In the genomic region with DNA sequence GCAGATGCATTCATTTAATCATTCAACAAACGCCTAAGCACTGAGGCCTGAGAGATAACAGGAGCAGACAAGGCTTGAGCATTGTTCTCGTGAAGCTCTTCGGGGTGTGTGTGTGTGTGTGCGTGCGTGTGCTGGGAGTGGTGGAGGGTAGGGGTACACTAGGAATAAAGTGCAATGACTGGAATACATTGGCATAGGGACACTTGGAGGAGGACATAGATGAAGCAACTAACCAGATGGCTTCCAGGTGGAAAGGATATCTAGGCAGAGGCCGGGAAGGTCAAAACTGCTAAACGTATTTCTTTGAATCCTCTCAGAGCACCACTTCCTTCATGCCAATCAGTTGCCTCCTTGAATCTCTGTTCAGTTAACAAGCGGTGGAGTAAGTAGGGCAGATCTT, we compare ENCODE assay signal across 15 cellular contexts. TPM values are rescaled to one million over a fixed set of nuclear protein-coding genes. Genes with fewer than 3 reads are reported as not detected.
"Had no signal": no experiment of that assay in that cellular context is flagged by ENCODE, and none has a peak within 500 bp of the region (broad histone marks: within the 10 kb centered on the region; RNA-seq: fewer than 3 reads in every experiment).

No MANE protein-coding gene starts in this region.

- H3K36me3 Mint-ChIP-seq: activated naive CD8-positive, alpha-beta T cell treated with anti-CD3 and anti-CD28 coated beads for 36 hours; stimulated activated effector memory CD8-positive, alpha-beta T cell treated with anti-CD3 and anti-CD28 coated beads, Interleukin-12 subunit alpha, Interleukin-12 subunit beta, amount 100 ng/mL, for 72 hours had no signal

- H3K4me1 Mint-ChIP-seq: stimulated activated effector memory CD8-positive, alpha-beta T cell treated with anti-CD3 and anti-CD28 coated beads, Interleukin-12 subunit alpha, Interleukin-12 subunit beta, amount 100 ng/mL, for 72 hours had no signal

- H3K4me3 Mint-ChIP-seq: activated naive CD8-positive, alpha-beta T cell treated with anti-CD3 and anti-CD28 coated beads for 36 hours; stimulated activated effector memory CD8-positive, alpha-beta T cell treated with anti-CD3 and anti-CD28 coated beads, Interleukin-12 subunit alpha, Interleukin-12 subunit beta, amount 100 ng/mL, for 72 hours had no signal

- H3K27ac Mint-ChIP-seq: activated naive CD8-positive, alpha-beta T cell treated with anti-CD3 and anti-CD28 coated beads for 36 hours; stimulated activated effector memory CD8-positive, alpha-beta T cell treated with anti-CD3 and anti-CD28 coated beads, Interleukin-12 subunit alpha, Interleukin-12 subunit beta, amount 100 ng/mL, for 72 hours had no signal

- H3K4me1 ChIP-seq: body of pancreas, left lung, parathyroid adenoma, upper lobe of right lung had no signal

- DNase-seq: activated naive CD8-positive, alpha-beta T cell treated with anti-CD3 and anti-CD28 coated beads for 36 hours; amygdala; body of pancreas; caudate nucleus; erythroblast; left lung; mammary epithelial cell; stimulated activated CD4-positive, alpha-beta T cell treated with anti-CD3 and anti-CD28 coated beads, Interleukin-12 subunit alpha, Interleukin-12 subunit beta, amount 100 ng/mL, for 4 hours; upper lobe of right lung had no signal

- H3K4me3 ChIP-seq: body of pancreas, hepatocyte, left lung, thoracic aorta, upper lobe of right lung had no signal

- H3K36me3 ChIP-seq: left lung, neutrophil, thoracic aorta, upper lobe of right lung had no signal

- H3K27me3 Mint-ChIP-seq: activated naive CD8-positive, alpha-beta T cell treated with anti-CD3 and anti-CD28 coated beads for 36 hours had no signal

- H3K9me3 ChIP-seq: body of pancreas, left lung, neutrophil, thoracic aorta, upper lobe of right lung had no signal

- H3K9me3 Mint-ChIP-seq: activated naive CD8-positive, alpha-beta T cell treated with anti-CD3 and anti-CD28 coated beads for 36 hours; stimulated activated effector memory CD8-positive, alpha-beta T cell treated with anti-CD3 and anti-CD28 coated beads, Interleukin-12 subunit alpha, Interleukin-12 subunit beta, amount 100 ng/mL, for 72 hours had no signal

- H3K27ac ChIP-seq: body of pancreas, hepatocyte, left lung, neutrophil, parathyroid adenoma, thoracic aorta, upper lobe of right lung had no signal

- H3K27me3 ChIP-seq: body of pancreas, hepatocyte, left lung, neutrophil, upper lobe of right lung had no signal

- ATAC-seq: body of pancreas; stimulated activated effector memory CD8-positive, alpha-beta T cell treated with anti-CD3 and anti-CD28 coated beads, Interleukin-12 subunit alpha, Interleukin-12 subunit beta, amount 100 ng/mL, for 72 hours; upper lobe of right lung had no signal

RNA-seq across cellular contexts. Expression of gene PRG4, which starts 13.6 kb away (rescaled TPM):
- total RNA-seq: activated naive CD8-positive, alpha-beta T cell treated with anti-CD3 and anti-CD28 coated beads for 36 hours; mammary epithelial cell; renal cortical epithelial cell had no signal
